1 cellular context compared by ENCODE assay signal in genomic region chr2:48527211-48527880, GRCh38.
TF ChIP-seq lines count a peak whose summit lies in the region.

No MANE protein-coding gene starts in this region.

TF ChIP-seq in GM12878, 131 proteins besides CTCF, POLR2A, EP300 and RAD21:
- TF ChIP-seq PML (IDR thresholded peaks at IDR 0.05; ENCODE audit: low read length): no peak
- TF ChIP-seq ZBTB40 (IDR thresholded peaks at IDR 0.05; ENCODE audit: borderline replicate concordance): no peak
- no peak for TF ChIP-seq ZBTB11 (CRISPR knock-in tag; IDR thresholded peaks at IDR 0.05)
- TF ChIP-seq NR2F1 (conservative IDR thresholded peaks at IDR 0.05): no peak
- no peak for TF ChIP-seq ZBED1 (IDR thresholded peaks at IDR 0.05; ENCODE audit: borderline replicate concordance)
- TF ChIP-seq PAX5 (IDR thresholded peaks at IDR 0.05; ENCODE audit: borderline replicate concordance, low read depth, low read length): no peak
- TF ChIP-seq ZNF687 (IDR thresholded peaks at IDR 0.05): no peak
